In genomic region chr12:83958997-83959396, GRCh38 we compare ENCODE assay signal across 21 cellular contexts.
DNase-seq lines count a peak whose midpoint lies in the region; ATAC-seq and TF ChIP-seq lines count a peak whose summit lies in the region.
"Had no signal": no experiment of that assay in that cellular context is flagged by ENCODE, and none has a peak within 500 bp of the region (broad histone marks: within the 10 kb centered on the region; RNA-seq: fewer than 3 reads in every experiment).

No MANE protein-coding gene starts in this region.

- no peak overlapping the region for H3K27ac ChIP-seq in ascending aorta
- H3K27ac ChIP-seq: sigmoid colon, testis had no signal

- no peak for TF ChIP-seq CTCF in GM10248 (IDR thresholded peaks at IDR 0.05; ENCODE audit: control extremely low read depth, extremely low read depth, low read depth, missing control alignments)
- TF ChIP-seq CTCF in ascending aorta (IDR thresholded peaks at IDR 0.05), result no peak

- CTCF ChIA-PET in GM10248 (lab: Yijun Ruan, JAX), result interaction anchor here (1.3 kb wide), 1 partner anchor 10 kb away, joined by 6 read pairs; no protein-coding TSS in a partner anchor

- H3K9me3 ChIP-seq in ascending aorta, result no peaks in the 10 kb centered on the region
- H3K9me3 ChIP-seq: sigmoid colon, testis had no signal

- no peaks in the 10 kb centered on the region for H3K4me1 ChIP-seq in ascending aorta
- H3K4me1 ChIP-seq: testis had no signal

- no peak overlapping the region for H3K4me3 ChIP-seq in ascending aorta
- H3K4me3 ChIP-seq: sigmoid colon, testis had no signal

- H3K27me3 ChIP-seq in ascending aorta, result no peaks in the 10 kb centered on the region
- H3K27me3 ChIP-seq: sigmoid colon, testis had no signal

- POLR2A ChIA-PET in GM10248 (lab: Yijun Ruan, JAX), result no interaction called here

- no peaks in the 10 kb centered on the region for H3K36me3 ChIP-seq in ascending aorta
- H3K36me3 ChIP-seq: sigmoid colon had no signal

- peak; percentile 80 for ATAC-seq in GM21786 (IDR thresholded peaks at IDR 0.05; ENCODE audit: unreplicated experiment)
- ATAC-seq in HG03575 (IDR thresholded peaks at IDR 0.05; ENCODE audit: extremely low read depth, insufficient number of reproducible peaks, low FRiP score, unreplicated experiment), result peak; percentile 46
- no peak for ATAC-seq in HG02970 (IDR thresholded peaks at IDR 0.05; ENCODE audit: low FRiP score, unreplicated experiment)
- ATAC-seq: activated CD4-positive, alpha-beta T cell treated with anti-CD3 and anti-CD28 coated beads for 36 hours; HepG2; stimulated activated effector memory CD8-positive, alpha-beta T cell treated with anti-CD3 and anti-CD28 coated beads, Interleukin-12 subunit alpha, Interleukin-12 subunit beta, amount 100 ng/mL, for 72 hours had no signal

- peak; percentile 6 for DNase-seq in GM10248 (ENCODE audit: extremely low spot score)
- DNase-seq in fibroblast of gingiva (ENCODE audit: low read depth), result peak; percentile 20
- no peak for DNase-seq in A172 (ENCODE audit: low spot score)
- DNase-seq in activated CD4-positive, alpha-beta T cell treated with anti-CD3 and anti-CD28 coated beads, Interleukin-2, amount 50 U/mL, for 1 hour, result no peak
- no peak for DNase-seq in ascending aorta (ENCODE audit: low spot score in 2 of 2)
- DNase-seq: activated CD4-positive, alpha-beta T cell treated with anti-CD3 and anti-CD28 coated beads for 36 hours; CD4-positive, CD25-positive, alpha-beta regulatory T cell; DMS153; endodermal cell; head of caudate nucleus; midbrain; NCI-H524 treated with DMSO at 0.1 percent for 48 hours; posterior cingulate gyrus; Right ventricle myocardium superior; sigmoid colon; testis had no signal

- intact Hi-C loops in ascending aorta (cut with DNase I), result no loop called here

Comparison
In these comparisons a context has a peak if more than half of its experiments do, and no peak if none do; other contexts are left out.
1. DNase-seq: peak in GM10248 (single experiment) and fibroblast of gingiva (single experiment); none in A172 (single experiment), activated CD4-positive, alpha-beta T cell treated with anti-CD3 and anti-CD28 coated beads, Interleukin-2, amount 50 U/mL, for 1 hour (single experiment) and ascending aorta (0 of 2).